21 cellular contexts compared by ENCODE assay signal in the genomic region with DNA sequence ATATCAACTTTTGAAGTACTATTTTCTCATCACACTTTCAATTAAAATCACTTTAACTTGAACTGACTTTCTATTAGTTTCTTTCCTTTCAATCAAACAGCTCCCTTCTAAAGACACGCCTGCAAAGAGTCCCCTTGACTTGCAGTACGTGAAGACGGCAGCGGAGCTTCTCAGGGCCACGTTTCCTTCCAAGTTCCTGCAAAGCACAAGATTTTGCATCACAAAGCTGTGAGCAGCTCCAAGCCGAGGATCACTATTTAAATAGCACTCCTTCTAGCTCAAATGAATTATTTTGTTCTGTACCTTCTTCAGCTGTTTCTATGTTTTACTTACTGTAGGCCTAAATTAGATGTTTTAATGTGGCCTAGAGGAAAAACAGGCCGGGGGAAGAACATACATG. TPM values are rescaled to one million over a fixed set of nuclear protein-coding genes. Genes with fewer than 3 reads are reported as not detected.
A peak's percentile ranks its signal among the peaks of the same experiment; 100 is the strongest.
DNase-seq lines count a peak whose midpoint lies in the region; ATAC-seq and TF ChIP-seq lines count a peak whose summit lies in the region.
"Had no signal": no experiment of that assay in that cellular context is flagged by ENCODE, and none has a peak within 500 bp of the region (broad histone marks: within the 10 kb centered on the region; RNA-seq: fewer than 3 reads in every experiment).

No MANE protein-coding gene starts in this region.

- intact Hi-C loops in sciatic nerve (cut with DNase I): no loop called here

- H3K4me3 Mint-ChIP-seq in WTC11 (0 out of 2 replicates have a peak overlapping the region, but pooled peaks have one; percentile 7), nephron (no peak overlapping the region)
- H3K4me3 Mint-ChIP-seq: CD4-positive, alpha-beta memory T cell; HFFc6 had no signal

- TF ChIP-seq CTCF in WTC11 (IDR thresholded peaks at IDR 0.05) (no peak), nephron (IDR thresholded peaks at IDR 0.05; ENCODE audit: unreplicated experiment in 3 of 3) (no peak)

- POLR2A ChIA-PET in WTC11 (lab: Charles Lee): no interaction called here

- no peaks in the 10 kb centered on the region for H3K27me3 Mint-ChIP-seq in WTC11 (ENCODE audit: low read depth)
- H3K27me3 Mint-ChIP-seq in nephron (ENCODE audit: low read depth): no peaks in the 10 kb centered on the region
- H3K27me3 Mint-ChIP-seq: CD4-positive, alpha-beta memory T cell had no signal

- CTCF ChIA-PET in WTC11 (lab: Charles Lee): interaction anchor here (0.7 to 3.3 kb wide), 8 partner anchors 13 to 152 kb away, joined by 3 to 31 read pairs (median 3); a partner anchor contains a TSS

- no peaks in the 10 kb centered on the region for H3K9me3 Mint-ChIP-seq in WTC11
- H3K9me3 Mint-ChIP-seq in nephron: no peaks in the 10 kb centered on the region
- H3K9me3 Mint-ChIP-seq: CD4-positive, alpha-beta memory T cell; HFFc6 had no signal

- H3K36me3 Mint-ChIP-seq in WTC11 (peaks cover 5% of the 10 kb centered on the region), nephron (ENCODE audit: low read depth) (peaks cover 36% of the 10 kb centered on the region)

- H3K27ac Mint-ChIP-seq in WTC11 (peak overlapping the region; percentile 93; the same call in 1 of the 2 replicates), nephron (peak overlapping the region; percentile 56 to 82 (median 58))
- H3K27ac Mint-ChIP-seq: HFFc6 had no signal

- ATAC-seq in WTC11 (peak; percentile 96), HG03039 (IDR thresholded peaks at IDR 0.05; ENCODE audit: unreplicated experiment) (no peak), sciatic nerve (no peak)

- H3K4me1 Mint-ChIP-seq in WTC11 (peaks cover 27% of the 10 kb centered on the region), nephron (peaks cover 19% of the 10 kb centered on the region)

- DNase-seq in ELF-1 (ENCODE audit: low read depth, low spot score) (peak; percentile 24), WTC11 (ENCODE audit: low spot score) (peak; percentile 56), iPS DF 19.7 (ENCODE audit: low read depth, low spot score) (peak; percentile 65), sciatic nerve (ENCODE audit: low spot score) (no peak), NCI-H128 (lab: John Stamatoyannopoulos, UW; ENCODE audit: unreplicated experiment) (no peak)
- no peak for DNase-seq in activated naive CD4-positive, alpha-beta T cell treated with anti-CD3 and anti-CD28 coated beads, Interleukin-2, amount 50 U/mL, for 16 hours
- DNase-seq: ACHN; CD4-positive, alpha-beta memory T cell; DND-41; HFFc6; IMR-90; NCI-H1105; NCI-H2029 treated with DMSO at 0.1 percent for 48 hours; NCI-H226; NCI-H510A treated with DMSO at 0.1 percent for 48 hours; NCI-H748 treated with DMSO at 0.1 percent for 48 hours; SHP77 treated with DMSO at 0.1 percent for 48 hours had no signal

TF ChIP-seq in WTC11, 78 proteins besides CTCF, POLR2A, EP300 and RAD21:
- TF ChIP-seq, protein P1, sequence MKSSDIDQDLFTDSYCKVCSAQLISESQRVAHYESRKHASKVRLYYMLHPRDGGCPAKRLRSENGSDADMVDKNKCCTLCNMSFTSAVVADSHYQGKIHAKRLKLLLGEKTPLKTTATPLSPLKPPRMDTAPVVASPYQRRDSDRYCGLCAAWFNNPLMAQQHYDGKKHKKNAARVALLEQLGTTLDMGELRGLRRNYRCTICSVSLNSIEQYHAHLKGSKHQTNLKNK (CRISPR knock-in tag; IDR thresholded peaks at IDR 0.05): no peak
- TF ChIP-seq ZNF317 (CRISPR knock-in tag; IDR thresholded peaks at IDR 0.05; ENCODE audit: borderline replicate concordance, low read depth) (no peak), ZNF671 (CRISPR knock-in tag; IDR thresholded peaks at IDR 0.05) (no peak), GABPB1 (CRISPR knock-in tag; IDR thresholded peaks at IDR 0.05) (no peak)
- TF ChIP-seq, protein P2, sequence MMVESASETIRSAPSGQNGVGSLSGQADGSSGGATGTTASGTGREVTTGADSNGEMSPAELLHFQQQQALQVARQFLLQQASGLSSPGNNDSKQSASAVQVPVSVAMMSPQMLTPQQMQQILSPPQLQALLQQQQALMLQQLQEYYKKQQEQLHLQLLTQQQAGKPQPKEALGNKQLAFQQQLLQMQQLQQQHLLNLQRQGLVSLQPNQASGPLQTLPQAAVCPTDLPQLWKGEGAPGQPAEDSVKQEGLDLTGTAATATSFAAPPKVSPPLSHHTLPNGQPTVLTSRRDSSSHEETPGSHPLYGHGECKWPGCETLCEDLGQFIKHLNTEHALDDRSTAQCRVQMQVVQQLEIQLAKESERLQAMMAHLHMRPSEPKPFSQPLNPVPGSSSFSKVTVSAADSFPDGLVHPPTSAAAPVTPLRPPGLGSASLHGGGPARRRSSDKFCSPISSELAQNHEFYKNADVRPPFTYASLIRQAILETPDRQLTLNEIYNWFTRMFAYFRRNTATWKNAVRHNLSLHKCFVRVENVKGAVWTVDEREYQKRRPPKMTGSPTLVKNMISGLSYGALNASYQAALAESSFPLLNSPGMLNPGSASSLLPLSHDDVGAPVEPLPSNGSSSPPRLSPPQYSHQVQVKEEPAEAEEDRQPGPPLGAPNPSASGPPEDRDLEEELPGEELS (CRISPR knock-in tag; IDR thresholded peaks at IDR 0.05): no peak
- TF ChIP-seq, protein P3, sequence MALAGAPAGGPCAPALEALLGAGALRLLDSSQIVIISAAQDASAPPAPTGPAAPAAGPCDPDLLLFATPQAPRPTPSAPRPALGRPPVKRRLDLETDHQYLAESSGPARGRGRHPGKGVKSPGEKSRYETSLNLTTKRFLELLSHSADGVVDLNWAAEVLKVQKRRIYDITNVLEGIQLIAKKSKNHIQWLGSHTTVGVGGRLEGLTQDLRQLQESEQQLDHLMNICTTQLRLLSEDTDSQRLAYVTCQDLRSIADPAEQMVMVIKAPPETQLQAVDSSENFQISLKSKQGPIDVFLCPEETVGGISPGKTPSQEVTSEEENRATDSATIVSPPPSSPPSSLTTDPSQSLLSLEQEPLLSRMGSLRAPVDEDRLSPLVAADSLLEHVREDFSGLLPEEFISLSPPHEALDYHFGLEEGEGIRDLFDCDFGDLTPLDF (CRISPR knock-in tag; IDR thresholded peaks at IDR 0.05): no peak
- TF ChIP-seq, protein P4, sequence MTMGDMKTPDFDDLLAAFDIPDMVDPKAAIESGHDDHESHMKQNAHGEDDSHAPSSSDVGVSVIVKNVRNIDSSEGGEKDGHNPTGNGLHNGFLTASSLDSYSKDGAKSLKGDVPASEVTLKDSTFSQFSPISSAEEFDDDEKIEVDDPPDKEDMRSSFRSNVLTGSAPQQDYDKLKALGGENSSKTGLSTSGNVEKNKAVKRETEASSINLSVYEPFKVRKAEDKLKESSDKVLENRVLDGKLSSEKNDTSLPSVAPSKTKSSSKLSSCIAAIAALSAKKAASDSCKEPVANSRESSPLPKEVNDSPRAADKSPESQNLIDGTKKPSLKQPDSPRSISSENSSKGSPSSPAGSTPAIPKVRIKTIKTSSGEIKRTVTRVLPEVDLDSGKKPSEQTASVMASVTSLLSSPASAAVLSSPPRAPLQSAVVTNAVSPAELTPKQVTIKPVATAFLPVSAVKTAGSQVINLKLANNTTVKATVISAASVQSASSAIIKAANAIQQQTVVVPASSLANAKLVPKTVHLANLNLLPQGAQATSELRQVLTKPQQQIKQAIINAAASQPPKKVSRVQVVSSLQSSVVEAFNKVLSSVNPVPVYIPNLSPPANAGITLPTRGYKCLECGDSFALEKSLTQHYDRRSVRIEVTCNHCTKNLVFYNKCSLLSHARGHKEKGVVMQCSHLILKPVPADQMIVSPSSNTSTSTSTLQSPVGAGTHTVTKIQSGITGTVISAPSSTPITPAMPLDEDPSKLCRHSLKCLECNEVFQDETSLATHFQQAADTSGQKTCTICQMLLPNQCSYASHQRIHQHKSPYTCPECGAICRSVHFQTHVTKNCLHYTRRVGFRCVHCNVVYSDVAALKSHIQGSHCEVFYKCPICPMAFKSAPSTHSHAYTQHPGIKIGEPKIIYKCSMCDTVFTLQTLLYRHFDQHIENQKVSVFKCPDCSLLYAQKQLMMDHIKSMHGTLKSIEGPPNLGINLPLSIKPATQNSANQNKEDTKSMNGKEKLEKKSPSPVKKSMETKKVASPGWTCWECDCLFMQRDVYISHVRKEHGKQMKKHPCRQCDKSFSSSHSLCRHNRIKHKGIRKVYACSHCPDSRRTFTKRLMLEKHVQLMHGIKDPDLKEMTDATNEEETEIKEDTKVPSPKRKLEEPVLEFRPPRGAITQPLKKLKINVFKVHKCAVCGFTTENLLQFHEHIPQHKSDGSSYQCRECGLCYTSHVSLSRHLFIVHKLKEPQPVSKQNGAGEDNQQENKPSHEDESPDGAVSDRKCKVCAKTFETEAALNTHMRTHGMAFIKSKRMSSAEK (CRISPR knock-in tag; IDR thresholded peaks at IDR 0.05; ENCODE audit: borderline replicate concordance): no peak
- TF ChIP-seq, protein P5, sequence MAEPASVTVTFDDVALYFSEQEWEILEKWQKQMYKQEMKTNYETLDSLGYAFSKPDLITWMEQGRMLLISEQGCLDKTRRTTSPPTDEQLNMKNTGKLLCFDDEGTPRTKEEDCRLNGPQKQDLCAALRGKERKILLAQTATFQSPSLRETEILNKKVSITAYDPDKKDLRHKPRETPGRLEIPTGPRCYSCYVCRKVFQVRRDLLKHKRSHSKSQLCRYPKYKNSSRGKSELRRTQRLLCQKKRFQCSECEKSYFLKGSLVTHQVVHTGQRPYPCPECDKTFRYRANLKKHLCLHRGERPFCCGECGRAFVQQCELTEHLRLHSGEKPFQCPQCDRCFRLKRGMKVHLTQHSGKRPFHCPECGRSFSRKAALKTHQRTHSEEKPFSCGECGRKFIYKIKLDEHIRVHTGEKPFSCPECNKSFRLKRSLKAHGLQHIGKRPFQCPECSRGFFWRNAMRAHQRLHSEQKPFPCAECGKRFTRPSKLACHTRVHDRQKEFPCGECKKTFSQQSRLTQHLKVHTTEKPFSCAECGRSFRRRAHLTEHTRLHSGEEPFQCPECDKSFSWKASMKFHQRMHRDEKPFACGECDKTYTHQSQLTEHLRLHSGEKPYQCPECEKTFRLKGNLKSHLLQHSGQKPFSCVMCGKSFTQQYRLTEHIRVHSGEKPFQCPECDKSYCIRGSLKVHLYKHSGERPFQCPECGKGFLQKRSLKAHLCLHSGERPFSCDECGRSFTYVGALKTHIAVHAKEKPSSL (CRISPR knock-in tag; conservative IDR thresholded peaks at IDR 0.05): no peak

RNA-seq across cellular contexts. Expression of a gene that starts 30.8 kb away (rescaled TPM):
- total RNA-seq in WTC11 (2021): 26.4 to 34.4 TPM (median 31.3 TPM) in 3 replicates
- 32.7 TPM for total RNA-seq in sciatic nerve

RNA-seq across cellular contexts. Expression of a gene that starts 31.7 kb away (rescaled TPM):
- total RNA-seq in WTC11 (2021) (145 to 150 TPM (median 146 TPM) in 3 replicates), sciatic nerve (49.4 TPM)

RNA-seq across cellular contexts. Expression of a gene that starts 54.9 kb away (rescaled TPM):
- 3.5 to 5.2 TPM (median 4.3 TPM) in 3 replicates for total RNA-seq in WTC11 (2021)
- 3.0 TPM for total RNA-seq in sciatic nerve
- total RNA-seq: CD4-positive, alpha-beta memory T cell; G401; H4; HFFc6; IMR-90 had no signal

Comparison
In these comparisons a context has a peak if more than half of its experiments do, and no peak if none do; other contexts are left out.
1. DNase-seq: peak in ELF-1 (single experiment), WTC11 (single experiment) and iPS DF 19.7 (single experiment); none in sciatic nerve (single experiment), NCI-H128 (single experiment) and activated naive CD4-positive, alpha-beta T cell treated with anti-CD3 and anti-CD28 coated beads, Interleukin-2, amount 50 U/mL, for 16 hours (single experiment).